Comparison of ENCODE assay signal across 8 cellular contexts in the genomic region with DNA sequence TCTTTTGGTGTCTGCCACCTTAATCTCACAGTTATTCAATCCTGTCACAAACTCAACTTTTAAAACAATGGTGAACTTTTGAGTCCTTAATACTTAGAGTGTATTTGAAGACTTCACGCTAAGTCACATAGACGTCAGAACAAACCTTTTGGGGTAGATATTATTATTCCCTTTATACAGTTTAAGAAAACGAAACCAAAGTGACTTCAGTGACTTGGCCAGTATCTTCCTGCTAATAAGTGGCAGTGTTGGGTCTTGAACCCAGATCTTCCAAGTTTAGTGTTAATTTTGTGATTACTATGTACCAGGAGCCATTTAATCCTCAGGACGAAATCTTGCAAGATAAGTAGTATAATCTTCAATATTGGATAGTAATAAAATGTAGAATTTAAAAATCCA. TPM values are rescaled to one million over a fixed set of nuclear protein-coding genes. Genes with fewer than 3 reads are reported as not detected.
DNase-seq lines count a peak whose midpoint lies in the region; ATAC-seq, FAIRE-seq and TF ChIP-seq lines count a peak whose summit lies in the region.

No MANE protein-coding gene starts in this region.

- H3K4me1 Mint-ChIP-seq in mesothelial cell of epicardium = peaks cover 11% of the 10 kb centered on the region

- peaks cover 8% of the 10 kb centered on the region; the same call in 2 of the 3 replicates for H3K4me1 ChIP-seq in A549

- TF ChIP-seq EP300 in A549 (IDR thresholded peaks at IDR 0.05) = no peak

- WGBS in A549 (ENCODE audit: missing lambda C conversion rate) = 3% methylated on average over 4 of the region's 4 CpGs

- FAIRE-seq in A549 (lab: Jason Lieb, UNC) = no peak

- no peaks in the 10 kb centered on the region for H3K9me3 ChIP-seq in A549

- TF ChIP-seq CTCF in A549 (IDR thresholded peaks at IDR 0.05) = no peak
- no peak for TF ChIP-seq CTCF in HL-60 (IDR thresholded peaks at IDR 0.05; ENCODE audit: insufficient read depth, low read length)
- no peak for TF ChIP-seq CTCF in astrocyte of the spinal cord (IDR thresholded peaks at IDR 0.05; ENCODE audit: low read depth, low read length)
- TF ChIP-seq CTCF in mesothelial cell of epicardium (IDR thresholded peaks at IDR 0.05; ENCODE audit: unreplicated experiment) = no peak

- peaks cover 17% of the 10 kb centered on the region for H3K27me3 Mint-ChIP-seq in mesothelial cell of epicardium (ENCODE audit: low read depth)

- peak overlapping the region; percentile 73 for H3K4me3 ChIP-seq in A549
- peak overlapping the region; percentile 96 for H3K4me3 ChIP-seq in HL-60 (replicated peaks; ENCODE audit: insufficient read depth, low read length)
- peak overlapping the region; percentile 66 for H3K4me3 ChIP-seq in astrocyte of the spinal cord (ENCODE audit: low read depth, low read length)

- POLR2A ChIA-PET in A549 (lab: Yijun Ruan, JAX) = interaction anchor here (0.5 to 1.3 kb wide), 2 partner anchors 120 to 577 kb away, joined by 3 to 5 read pairs; no protein-coding TSS in a partner anchor

- DNase-seq in A549 (ENCODE audit: low read depth in 1 of 2, low spot score in 1 of 2) (no peak), HL-60 (ENCODE audit: low read depth in 1 of 2, low spot score in 1 of 2) (no peak), astrocyte of the spinal cord (ENCODE audit: low read depth, low spot score) (no peak), mesothelial cell of epicardium (ENCODE audit: low spot score in 2 of 2, unreplicated experiment in 2 of 2) (no peak), cerebellar cortex (ENCODE audit: low spot score) (no peak), SKM-1 (lab: John Stamatoyannopoulos, UW; ENCODE audit: unreplicated experiment) (no peak)

- peak overlapping the region; percentile 82 for H3K27ac Mint-ChIP-seq in mesothelial cell of epicardium

- peak overlapping the region; percentile 81 to 96 for H3K27ac ChIP-seq in A549
- H3K27ac ChIP-seq in HL-60 (replicated peaks) = peak overlapping the region; percentile 89

- H3K4me3 Mint-ChIP-seq in mesothelial cell of epicardium = peak overlapping the region; percentile 82

- CTCF ChIA-PET in A549 (lab: Yijun Ruan, JAX) = interaction anchor here (1.4 kb wide), 1 partner anchor 10 kb away, joined by 11 read pairs; no protein-coding TSS in a partner anchor

- in situ Hi-C loops in astrocyte of the spinal cord (cut with HindIII; ENCODE audit: low sequenced_read_pairs) = no loop called here

- H3K36me3 Mint-ChIP-seq in mesothelial cell of epicardium = no peaks in the 10 kb centered on the region

- ATAC-seq in A549 (no peak), GM18870 (IDR thresholded peaks at IDR 0.05; ENCODE audit: unreplicated experiment) (peak; percentile 21), GM19463 (IDR thresholded peaks at IDR 0.05; ENCODE audit: unreplicated experiment) (no peak)

- no peaks in the 10 kb centered on the region for H3K9me3 Mint-ChIP-seq in mesothelial cell of epicardium

- no peak for TF ChIP-seq RAD21 in A549 (conservative IDR thresholded peaks at IDR 0.05 in 1 of 2, IDR thresholded peaks at IDR 0.05 in 1 of 2)

- no peak for TF ChIP-seq POLR2A in A549 (IDR thresholded peaks at IDR 0.05; ENCODE audit: low read length)

- H3K4me2 ChIP-seq in A549 = peak overlapping the region; percentile 86

- H3K27me3 ChIP-seq in HL-60 (ENCODE audit: insufficient read depth, poor library complexity, severe bottlenecking) = no peaks in the 10 kb centered on the region

TF ChIP-seq in A549, 52 proteins besides CTCF, POLR2A, EP300 and RAD21:
- no peak for TF ChIP-seq FOXS1 (CRISPR knock-in tag; IDR thresholded peaks at IDR 0.05)
- TF ChIP-seq RARB (CRISPR knock-in tag; IDR thresholded peaks at IDR 0.05) = no peak
- no peak for TF ChIP-seq EHF (CRISPR knock-in tag; IDR thresholded peaks at IDR 0.05)
- TF ChIP-seq GATA3 (IDR thresholded peaks at IDR 0.05; ENCODE audit: borderline replicate concordance) = no peak
- TF ChIP-seq, protein P1, sequence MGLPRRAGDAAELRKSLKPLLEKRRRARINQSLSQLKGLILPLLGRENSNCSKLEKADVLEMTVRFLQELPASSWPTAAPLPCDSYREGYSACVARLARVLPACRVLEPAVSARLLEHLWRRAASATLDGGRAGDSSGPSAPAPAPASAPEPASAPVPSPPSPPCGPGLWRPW (IDR thresholded peaks at IDR 0.05) = no peak
- TF ChIP-seq SMC3 (IDR thresholded peaks at IDR 0.05) = no peak
- TF ChIP-seq CHD4 (IDR thresholded peaks at IDR 0.05; ENCODE audit: borderline replicate concordance) = no peak
- TF ChIP-seq EHMT2 (IDR thresholded peaks at IDR 0.05; ENCODE audit: low read depth) = no peak
- no peak for TF ChIP-seq TFCP2L1 (CRISPR knock-in tag; IDR thresholded peaks at IDR 0.05)
- TF ChIP-seq TP53 (CRISPR knock-in tag; IDR thresholded peaks at IDR 0.05) = no peak
- TF ChIP-seq CBX2 (IDR thresholded peaks at IDR 0.05; ENCODE audit: borderline replicate concordance, low read depth) = no peak
- no peak for TF ChIP-seq ZNF302 (CRISPR knock-in tag; IDR thresholded peaks at IDR 0.05)
- TF ChIP-seq, protein P2, sequence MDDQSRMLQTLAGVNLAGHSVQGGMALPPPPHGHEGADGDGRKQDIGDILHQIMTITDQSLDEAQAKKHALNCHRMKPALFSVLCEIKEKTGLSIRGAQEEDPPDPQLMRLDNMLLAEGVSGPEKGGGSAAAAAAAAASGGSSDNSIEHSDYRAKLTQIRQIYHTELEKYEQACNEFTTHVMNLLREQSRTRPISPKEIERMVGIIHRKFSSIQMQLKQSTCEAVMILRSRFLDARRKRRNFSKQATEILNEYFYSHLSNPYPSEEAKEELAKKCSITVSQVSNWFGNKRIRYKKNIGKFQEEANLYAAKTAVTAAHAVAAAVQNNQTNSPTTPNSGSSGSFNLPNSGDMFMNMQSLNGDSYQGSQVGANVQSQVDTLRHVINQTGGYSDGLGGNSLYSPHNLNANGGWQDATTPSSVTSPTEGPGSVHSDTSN (IDR thresholded peaks at IDR 0.05) = no peak
- TF ChIP-seq JUN (IDR thresholded peaks at IDR 0.05) = no peak
- TF ChIP-seq HOXA7 (CRISPR knock-in tag; IDR thresholded peaks at IDR 0.05) = no peak
- TF ChIP-seq KDM5A (IDR thresholded peaks at IDR 0.05) = no peak
- TF ChIP-seq SREBF2 (IDR thresholded peaks at IDR 0.05) = no peak
- TF ChIP-seq MAZ (IDR thresholded peaks at IDR 0.05; ENCODE audit: borderline replicate concordance, low read depth, low read length) = no peak
- TF ChIP-seq FOSB (CRISPR knock-in tag; IDR thresholded peaks at IDR 0.05) = no peak
- TF ChIP-seq, protein P3, sequence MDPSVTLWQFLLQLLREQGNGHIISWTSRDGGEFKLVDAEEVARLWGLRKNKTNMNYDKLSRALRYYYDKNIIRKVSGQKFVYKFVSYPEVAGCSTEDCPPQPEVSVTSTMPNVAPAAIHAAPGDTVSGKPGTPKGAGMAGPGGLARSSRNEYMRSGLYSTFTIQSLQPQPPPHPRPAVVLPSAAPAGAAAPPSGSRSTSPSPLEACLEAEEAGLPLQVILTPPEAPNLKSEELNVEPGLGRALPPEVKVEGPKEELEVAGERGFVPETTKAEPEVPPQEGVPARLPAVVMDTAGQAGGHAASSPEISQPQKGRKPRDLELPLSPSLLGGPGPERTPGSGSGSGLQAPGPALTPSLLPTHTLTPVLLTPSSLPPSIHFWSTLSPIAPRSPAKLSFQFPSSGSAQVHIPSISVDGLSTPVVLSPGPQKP (IDR thresholded peaks at IDR 0.05; ENCODE audit: low read depth, low read length) = no peak

RNA-seq across cellular contexts. Expression of a gene that starts 0.7 kb away (rescaled TPM):
- polyA plus RNA-seq in A549 (2011; rRNA removed) = 12.4 and 17.6 TPM in 2 replicates
- 2.2 and 2.6 TPM in 2 replicates for polyA plus RNA-seq in A549 (2012; cell fraction: cytosol; rRNA removed)
- polyA plus RNA-seq in A549 (2012; cell fraction: nucleus; rRNA removed) = 3.7 and 4.6 TPM in 2 replicates
- polyA plus RNA-seq in A549 (2017; fragmentation: RNase III; extraction: RNeasy Plus Mini Kit Qiagen cat#74134 plus additional on column Dnase treatment) = 5.4 to 5.9 TPM (median 5.5 TPM) in 3 replicates
- polyA minus RNA-seq in A549 (2011; rRNA and poly(A)+ RNA removed) = 18.7 and 21.0 TPM in 2 replicates
- total RNA-seq in mesothelial cell of epicardium = 16.6 to 18.6 TPM (median 17.6 TPM) in 3 replicates
